1 cellular context compared by ENCODE assay signal in the genomic region with DNA sequence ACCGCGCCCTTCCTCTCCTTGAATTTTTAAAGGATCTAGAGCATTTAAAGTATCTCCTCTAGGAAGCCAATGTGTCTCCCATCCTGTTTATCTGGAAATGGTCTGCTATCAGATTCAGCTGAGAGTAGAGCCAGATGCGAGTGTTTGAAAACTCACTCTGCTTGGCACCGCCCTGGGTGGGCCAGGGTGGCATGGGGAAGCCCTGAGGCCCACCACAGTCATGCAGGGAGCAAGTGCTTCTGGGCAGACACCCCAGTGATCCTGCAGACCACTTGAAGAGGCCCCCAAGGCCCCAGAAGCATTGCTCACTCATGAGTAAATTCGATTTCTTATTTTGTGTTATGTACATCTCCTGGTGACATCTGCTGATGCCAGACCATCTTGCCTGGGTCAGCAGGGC.
TF ChIP-seq lines count a peak whose summit lies in the region.

No MANE protein-coding gene starts in this region.

TF ChIP-seq in HEK293T, 16 proteins besides CTCF, POLR2A, EP300 and RAD21 (continued from another document):
- TF ChIP-seq, protein P1, sequence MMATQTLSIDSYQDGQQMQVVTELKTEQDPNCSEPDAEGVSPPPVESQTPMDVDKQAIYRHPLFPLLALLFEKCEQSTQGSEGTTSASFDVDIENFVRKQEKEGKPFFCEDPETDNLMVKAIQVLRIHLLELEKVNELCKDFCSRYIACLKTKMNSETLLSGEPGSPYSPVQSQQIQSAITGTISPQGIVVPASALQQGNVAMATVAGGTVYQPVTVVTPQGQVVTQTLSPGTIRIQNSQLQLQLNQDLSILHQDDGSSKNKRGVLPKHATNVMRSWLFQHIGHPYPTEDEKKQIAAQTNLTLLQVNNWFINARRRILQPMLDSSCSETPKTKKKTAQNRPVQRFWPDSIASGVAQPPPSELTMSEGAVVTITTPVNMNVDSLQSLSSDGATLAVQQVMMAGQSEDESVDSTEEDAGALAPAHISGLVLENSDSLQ (IDR thresholded peaks at IDR 0.05) = no peak
- TF ChIP-seq TARDBP (IDR thresholded peaks at IDR 0.05) = no peak
- TF ChIP-seq LEF1 (IDR thresholded peaks at IDR 0.05; ENCODE audit: borderline replicate concordance) = no peak
- TF ChIP-seq BHLHE40 (IDR thresholded peaks at IDR 0.05; ENCODE audit: borderline replicate concordance) = no peak
- TF ChIP-seq CTBP1 (IDR thresholded peaks at IDR 0.05; ENCODE audit: borderline replicate concordance) = no peak
- TF ChIP-seq ELF4 (IDR thresholded peaks at IDR 0.05) = no peak
- TF ChIP-seq NFRKB (IDR thresholded peaks at IDR 0.05) = no peak
- no peak for TF ChIP-seq SUZ12 (IDR thresholded peaks at IDR 0.05)
- no peak for TF ChIP-seq HDGF (IDR thresholded peaks at IDR 0.05; ENCODE audit: borderline replicate concordance)
TF ChIP-seq in HEK293T: peak in this region for 0.
